10 cellular contexts compared by ENCODE assay signal in the genomic region with DNA sequence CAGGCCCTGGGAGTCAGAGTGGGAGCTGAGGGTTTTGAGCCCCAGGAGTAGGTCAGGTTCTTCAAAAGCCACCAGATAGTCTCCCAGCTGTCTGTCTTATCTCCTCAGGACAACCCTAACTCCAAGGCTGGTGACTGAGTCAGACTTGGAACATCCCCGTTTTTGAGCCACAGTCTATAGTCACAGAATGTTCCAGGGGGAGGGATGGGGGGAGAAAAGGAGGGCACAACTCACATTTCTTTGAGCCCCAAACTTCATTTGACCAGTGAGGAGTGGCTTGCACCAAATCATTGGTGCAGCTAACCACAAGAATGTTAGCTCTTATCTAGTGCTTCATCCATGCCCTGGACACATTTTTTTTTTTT.
DNase-seq lines count a peak whose midpoint lies in the region; ATAC-seq, FAIRE-seq and TF ChIP-seq lines count a peak whose summit lies in the region.
"Had no signal": no experiment of that assay in that cellular context is flagged by ENCODE, and none has a peak within 500 bp of the region (broad histone marks: within the 10 kb centered on the region; RNA-seq: fewer than 3 reads in every experiment).

No MANE protein-coding gene starts in this region.

- ATAC-seq in GM21737 (IDR thresholded peaks at IDR 0.05; ENCODE audit: unreplicated experiment) (no peak), HG02884 (IDR thresholded peaks at IDR 0.05; ENCODE audit: unreplicated experiment) (no peak)

- H3K4me1 ChIP-seq in mucosa of rectum (ENCODE audit: control insufficient read depth in 2 of 2, insufficient read depth in 2 of 2, low read length in 2 of 2): peaks cover 7 to 14% of the 10 kb centered on the region in 2 donors

- no peaks in the 10 kb centered on the region for H3K9me3 ChIP-seq in mucosa of rectum (ENCODE audit: control insufficient read depth in 2 of 2, low read length in 2 of 2)

- no peak for TF ChIP-seq CTCF in coronary artery (IDR thresholded peaks at IDR 0.05)

- H3K4me3 ChIP-seq in coronary artery: no peak overlapping the region
- H3K4me3 ChIP-seq in mucosa of rectum (ENCODE audit: low read length in 2 of 2): no peak overlapping the region

- no peak for TF ChIP-seq RAD21 in Ishikawa (IDR thresholded peaks at IDR 0.05; ENCODE audit: low read depth)

- no peak for TF ChIP-seq EP300 in Ishikawa (IDR thresholded peaks at IDR 0.05; ENCODE audit: borderline replicate concordance)

- DNase-seq in coronary artery (ENCODE audit: low spot score) (no peak), urothelium cell line (ENCODE audit: low spot score) (peak; percentile 52), superior temporal gyrus (ENCODE audit: extremely low spot score) (no peak)
- DNase-seq: activated CD4-positive, alpha-beta T cell treated with anti-CD3 and anti-CD28 coated beads, Interleukin-2, amount 10 ng/mL, durations not matched to agents 7 days and 5 days; cortex of kidney; naive B cell had no signal

- no peaks in the 10 kb centered on the region for H3K36me3 ChIP-seq in mucosa of rectum (ENCODE audit: control insufficient read depth in 2 of 2, insufficient read depth in 2 of 2, low read length in 2 of 2)

- no peak overlapping the region for H3K9ac ChIP-seq in mucosa of rectum (ENCODE audit: low read depth in 1 of 2, low read length in 2 of 2)

- FAIRE-seq in urothelium cell line (lab: Jason Lieb, UNC): peak; percentile 44

- H3K27ac ChIP-seq in coronary artery: peak overlapping the region; percentile 95 to 97
- H3K27ac ChIP-seq in mucosa of rectum (ENCODE audit: low read depth in 2 of 2, low read length in 2 of 2): peak overlapping the region; percentile 80 to 82

- no peaks in the 10 kb centered on the region for H3K27me3 ChIP-seq in mucosa of rectum (ENCODE audit: control insufficient read depth in 2 of 2, insufficient read depth in 2 of 2, low read length in 2 of 2)

TF ChIP-seq in Ishikawa, 13 proteins besides CTCF, POLR2A, EP300 and RAD21:
- TF ChIP-seq YY1 (IDR thresholded peaks at IDR 0.05; ENCODE audit: low read depth) (no peak), NFIC (IDR thresholded peaks at IDR 0.05) (0 out of 2 replicates have a peak, but pooled peaks have one; percentile 1), TAF1 (IDR thresholded peaks at IDR 0.05; ENCODE audit: low read depth) (no peak), TCF12 (IDR thresholded peaks at IDR 0.05; ENCODE audit: low read depth) (no peak), ZBTB7A (IDR thresholded peaks at IDR 0.05; ENCODE audit: low read depth) (no peak), TEAD4 (IDR thresholded peaks at IDR 0.05) (no peak), FOXM1 (IDR thresholded peaks at IDR 0.05; ENCODE audit: borderline replicate concordance, low read depth) (0 out of 2 replicates have a peak, but pooled peaks have one; percentile 12), EGR1 (IDR thresholded peaks at IDR 0.05) (no peak), CREB1 (IDR thresholded peaks at IDR 0.05; ENCODE audit: low read depth) (no peak)
- TF ChIP-seq, protein P1, sequence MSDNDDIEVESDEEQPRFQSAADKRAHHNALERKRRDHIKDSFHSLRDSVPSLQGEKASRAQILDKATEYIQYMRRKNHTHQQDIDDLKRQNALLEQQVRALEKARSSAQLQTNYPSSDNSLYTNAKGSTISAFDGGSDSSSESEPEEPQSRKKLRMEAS (IDR thresholded peaks at IDR 0.05): 0 out of 2 replicates have a peak, but pooled peaks have one; percentile 7
